21 cellular contexts compared by ENCODE assay signal in genomic region chr6:131413191-131413830, GRCh38.
DNase-seq lines count a peak whose midpoint lies in the region; ATAC-seq, FAIRE-seq and TF ChIP-seq lines count a peak whose summit lies in the region.
"Had no signal": no experiment of that assay in that cellular context is flagged by ENCODE, and none has a peak within 500 bp of the region (broad histone marks: within the 10 kb centered on the region; RNA-seq: fewer than 3 reads in every experiment).

No MANE protein-coding gene starts in this region.

- H3K27ac Mint-ChIP-seq in activated CD4-positive, alpha-beta T cell treated with anti-CD3 and anti-CD28 coated beads for 36 hours = no peak overlapping the region
- H3K27ac Mint-ChIP-seq in activated naive CD8-positive, alpha-beta T cell treated with anti-CD3 and anti-CD28 coated beads, Interleukin-2, amount 50 U/mL, for 24 hours = no peak overlapping the region
- H3K27ac Mint-ChIP-seq in activated naive CD8-positive, alpha-beta T cell treated with anti-CD3 and anti-CD28 coated beads for 36 hours = no peak overlapping the region
- H3K27ac Mint-ChIP-seq: IgD-negative memory B cell had no signal

- H3K27me3 ChIP-seq in duodenal mucosa (ENCODE audit: control insufficient read depth in 1 of 2, insufficient read depth in 2 of 2, low read length in 2 of 2) (no peaks in the 10 kb centered on the region), small intestine (ENCODE audit: control insufficient read depth in 2 of 2, insufficient read depth in 2 of 2, low read length in 2 of 2) (no peaks in the 10 kb centered on the region), brain microvascular endothelial cell (replicated peaks) (no peaks in the 10 kb centered on the region)

- TF ChIP-seq CTCF in brain microvascular endothelial cell (IDR thresholded peaks at IDR 0.05; ENCODE audit: low read depth, low read length, missing control alignments) = no peak

- H3K9me3 ChIP-seq in duodenal mucosa (ENCODE audit: control insufficient read depth in 1 of 2, low read length in 2 of 2) = peaks cover 0 to 9% of the 10 kb centered on the region in 2 donors
- no peaks in the 10 kb centered on the region for H3K9me3 ChIP-seq in small intestine (ENCODE audit: control insufficient read depth, low read depth)

- ATAC-seq in activated CD4-positive, alpha-beta T cell treated with anti-CD3 and anti-CD28 coated beads for 36 hours = peak; percentile 65
- peak; percentile 59 for ATAC-seq in activated naive CD8-positive, alpha-beta T cell treated with anti-CD3 and anti-CD28 coated beads, Interleukin-2, amount 50 U/mL, for 24 hours
- no peak for ATAC-seq in GM18858 (IDR thresholded peaks at IDR 0.05; ENCODE audit: unreplicated experiment)

- DNase-seq in activated CD4-positive, alpha-beta T cell treated with anti-CD3 and anti-CD28 coated beads for 36 hours = no peak
- DNase-seq in activated CD4-positive, alpha-beta T cell treated with anti-CD3 and anti-CD28 coated beads, Interleukin-2, amount 50 U/mL, for 48 hours = no peak
- DNase-seq in activated naive CD8-positive, alpha-beta T cell treated with anti-CD3 and anti-CD28 coated beads, Interleukin-2, amount 50 U/mL, for 24 hours = no peak
- DNase-seq in activated naive CD8-positive, alpha-beta T cell treated with anti-CD3 and anti-CD28 coated beads for 36 hours = no peak
- DNase-seq in small intestine = peak; percentile 98
- no peak for DNase-seq in brain microvascular endothelial cell
- DNase-seq: 8988T, DMS153, HCEC 1CT, MM.1S, NCI-H2029, NCI-H446, NCI-H524 treated with DMSO at 0.1 percent for 48 hours, NCI-H774 had no signal

- intact Hi-C loops in activated CD4-positive, alpha-beta T cell treated with anti-CD3 and anti-CD28 coated beads for 36 hours (cut with DNase I, micrococcal nuclease) = no loop called here

- CTCF ChIA-PET in activated CD4-positive, alpha-beta T cell treated with anti-CD3 and anti-CD28 coated beads for 36 hours (lab: Charles Lee) = no interaction called here

- H3K4me1 ChIP-seq in duodenal mucosa (ENCODE audit: control insufficient read depth in 1 of 2, insufficient read depth in 2 of 2, low read length in 2 of 2) = peaks cover 3 to 29% of the 10 kb centered on the region in 2 donors
- peaks cover 4 to 6% of the 10 kb centered on the region in 2 donors for H3K4me1 ChIP-seq in small intestine (ENCODE audit: control insufficient read depth in 2 of 2, insufficient read depth in 1 of 2, low read depth in 1 of 2, low read length in 1 of 2)

- no peaks in the 10 kb centered on the region for H3K27me3 Mint-ChIP-seq in activated CD4-positive, alpha-beta T cell treated with anti-CD3 and anti-CD28 coated beads for 36 hours
- no peaks in the 10 kb centered on the region for H3K27me3 Mint-ChIP-seq in activated naive CD8-positive, alpha-beta T cell treated with anti-CD3 and anti-CD28 coated beads, Interleukin-2, amount 50 U/mL, for 24 hours
- H3K27me3 Mint-ChIP-seq in activated naive CD8-positive, alpha-beta T cell treated with anti-CD3 and anti-CD28 coated beads for 36 hours = no peaks in the 10 kb centered on the region
- H3K27me3 Mint-ChIP-seq: IgD-negative memory B cell had no signal

- no peaks in the 10 kb centered on the region for H3K36me3 ChIP-seq in duodenal mucosa (ENCODE audit: control insufficient read depth in 1 of 2, insufficient read depth in 2 of 2, low read length in 2 of 2)
- H3K36me3 ChIP-seq in small intestine (ENCODE audit: control insufficient read depth in 2 of 2, insufficient read depth in 2 of 2, low read length in 2 of 2) = no peaks in the 10 kb centered on the region
- H3K36me3 ChIP-seq in brain microvascular endothelial cell (replicated peaks) = no peaks in the 10 kb centered on the region

- no peak overlapping the region for H3K4me3 Mint-ChIP-seq in activated CD4-positive, alpha-beta T cell treated with anti-CD3 and anti-CD28 coated beads for 36 hours
- H3K4me3 Mint-ChIP-seq in activated naive CD8-positive, alpha-beta T cell treated with anti-CD3 and anti-CD28 coated beads, Interleukin-2, amount 50 U/mL, for 24 hours = no peak overlapping the region
- H3K4me3 Mint-ChIP-seq in activated naive CD8-positive, alpha-beta T cell treated with anti-CD3 and anti-CD28 coated beads for 36 hours = no peak overlapping the region
- H3K4me3 Mint-ChIP-seq: IgD-negative memory B cell had no signal

- POLR2A ChIA-PET in activated CD4-positive, alpha-beta T cell treated with anti-CD3 and anti-CD28 coated beads for 36 hours (lab: Charles Lee) = no interaction called here

- peak overlapping the region in 1 of 2 donors; percentile 12 for H3K4me3 ChIP-seq in duodenal mucosa (ENCODE audit: low read depth in 1 of 2, low read length in 2 of 2)
- H3K4me3 ChIP-seq in small intestine (ENCODE audit: low read depth in 1 of 2, low read length in 2 of 2) = no peak overlapping the region
- no peak overlapping the region for H3K4me3 ChIP-seq in brain microvascular endothelial cell (ENCODE audit: low read depth, low read length)

- in situ Hi-C loops in brain microvascular endothelial cell (cut with HindIII; ENCODE audit: low pct_ligation_motif_present, low sequenced_read_pairs) = no loop called here

- H3K27ac ChIP-seq in duodenal mucosa (ENCODE audit: low read depth, low read length) = peak overlapping the region; percentile 27
- no peak overlapping the region for H3K27ac ChIP-seq in small intestine (ENCODE audit: low read depth in 1 of 2, low read length in 1 of 2)
- no peak overlapping the region for H3K27ac ChIP-seq in brain microvascular endothelial cell
- H3K27ac ChIP-seq: HL-60, KMS-11 had no signal

- H3K4me1 Mint-ChIP-seq in activated CD4-positive, alpha-beta T cell treated with anti-CD3 and anti-CD28 coated beads for 36 hours = peaks cover 20% of the 10 kb centered on the region
- peaks cover 44% of the 10 kb centered on the region for H3K4me1 Mint-ChIP-seq in activated naive CD8-positive, alpha-beta T cell treated with anti-CD3 and anti-CD28 coated beads, Interleukin-2, amount 50 U/mL, for 24 hours
- H3K4me1 Mint-ChIP-seq in activated naive CD8-positive, alpha-beta T cell treated with anti-CD3 and anti-CD28 coated beads for 36 hours = peaks cover 28% of the 10 kb centered on the region
- H3K4me1 Mint-ChIP-seq: IgD-negative memory B cell had no signal

- peak; percentile 67 for FAIRE-seq in small intestine (lab: Jason Lieb, UNC)
- FAIRE-seq: H1, RCC 7860 had no signal

- 16 to 50% (median 29%) methylated on average over 4 of the region's 4 CpGs for WGBS in small intestine, 3 donors

- no peak overlapping the region for H3K9ac ChIP-seq in duodenal mucosa (ENCODE audit: low read depth in 1 of 2, low read length in 2 of 2)
- H3K9ac ChIP-seq: KMS-11 had no signal

- peaks cover 10% of the 10 kb centered on the region for H3K9me3 Mint-ChIP-seq in activated CD4-positive, alpha-beta T cell treated with anti-CD3 and anti-CD28 coated beads for 36 hours (ENCODE audit: low read depth)
- H3K9me3 Mint-ChIP-seq in activated naive CD8-positive, alpha-beta T cell treated with anti-CD3 and anti-CD28 coated beads, Interleukin-2, amount 50 U/mL, for 24 hours = peaks cover 17% of the 10 kb centered on the region
- H3K9me3 Mint-ChIP-seq in activated naive CD8-positive, alpha-beta T cell treated with anti-CD3 and anti-CD28 coated beads for 36 hours = peaks cover 14% of the 10 kb centered on the region

- peaks cover 13% of the 10 kb centered on the region for H3K36me3 Mint-ChIP-seq in activated CD4-positive, alpha-beta T cell treated with anti-CD3 and anti-CD28 coated beads for 36 hours (ENCODE audit: low read depth)
- H3K36me3 Mint-ChIP-seq in activated naive CD8-positive, alpha-beta T cell treated with anti-CD3 and anti-CD28 coated beads, Interleukin-2, amount 50 U/mL, for 24 hours (ENCODE audit: low read depth) = peaks cover 16% of the 10 kb centered on the region
- H3K36me3 Mint-ChIP-seq in activated naive CD8-positive, alpha-beta T cell treated with anti-CD3 and anti-CD28 coated beads for 36 hours = peaks cover 34% of the 10 kb centered on the region
- H3K36me3 Mint-ChIP-seq: IgD-negative memory B cell had no signal
